In genomic region chr15:40952901-40953712, GRCh38 we compare ENCODE assay signal across 1 cellular context.
A peak's percentile ranks its signal among the peaks of the same experiment; 100 is the strongest.
TF ChIP-seq lines count a peak whose summit lies in the region.

Gene CHAC1, plus strand, starts transcription at chr15:40953471. Its CDS starts 113 bp downstream, at chr15:40953584.

TF ChIP-seq in K562, 482 proteins besides CTCF, POLR2A, EP300 and RAD21 (continued from another document and continues in another):
- TF ChIP-seq ZNF740 (CRISPR knock-in tag; IDR thresholded peaks at IDR 0.05) (no peak), ZNF740 (tag; IDR thresholded peaks at IDR 0.05) (peak in 1 of 2 experiments; percentile 19; a peak in 1 of 4 replicates), ID3 (CRISPR knock-in tag; IDR thresholded peaks at IDR 0.05) (no peak), ID3 (tag; IDR thresholded peaks at IDR 0.05) (no peak), BRF1 (IDR thresholded peaks at IDR 0.05; ENCODE audit: borderline replicate concordance, extremely low read depth, insufficient read length) (no peak), NONO (IDR thresholded peaks at IDR 0.05; ENCODE audit: low read depth in 2 of 2, low read length in 1 of 2) (peak in 1 of 2 experiments; percentile 78; a peak in 1 of 4 replicates), PBX2 (CRISPR knock-in tag; IDR thresholded peaks at IDR 0.05; ENCODE audit: low read depth) (no peak), PBX2 (tag; conservative IDR thresholded peaks at IDR 0.05; ENCODE audit: low read depth) (no peak), IRF2 (CRISPR knock-in tag; IDR thresholded peaks at IDR 0.05) (no peak), MBD2 (IDR thresholded peaks at IDR 0.05; ENCODE audit: borderline replicate concordance, low read depth) (no peak; the same call in 1 of the 2 replicates), EP400 (IDR thresholded peaks at IDR 0.05) (peak; percentile 95), ZNF79 (CRISPR knock-in tag; IDR thresholded peaks at IDR 0.05; ENCODE audit: low read depth) (no peak), USF2 (CRISPR knock-in tag; IDR thresholded peaks at IDR 0.05) (no peak), CREB1 (IDR thresholded peaks at IDR 0.05) (no peak), CREB1 (CRISPR knock-in tag; IDR thresholded peaks at IDR 0.05) (peak; percentile 10; the same call in 1 of the 2 replicates), CLOCK (CRISPR knock-in tag; IDR thresholded peaks at IDR 0.05; ENCODE audit: borderline replicate concordance) (no peak), ZNF444 (CRISPR knock-in tag; IDR thresholded peaks at IDR 0.05) (no peak), ZNF589 (CRISPR knock-in tag; IDR thresholded peaks at IDR 0.05; ENCODE audit: low read depth) (no peak), ELF1 (tag; IDR thresholded peaks at IDR 0.05) (no peak), ZNF561 (CRISPR knock-in tag; conservative IDR thresholded peaks at IDR 0.05) (no peak), ZBTB9 (CRISPR knock-in tag; IDR thresholded peaks at IDR 0.05) (no peak), MLLT1 (IDR thresholded peaks at IDR 0.05) (peak in 1 of 2 experiments; percentile 77; a peak in 1 of 4 replicates), ZNF41 (CRISPR knock-in tag; conservative IDR thresholded peaks at IDR 0.05) (no peak), STAT5A (IDR thresholded peaks at IDR 0.05; ENCODE audit: borderline replicate concordance, low read length) (no peak), ZBTB17 (CRISPR knock-in tag; IDR thresholded peaks at IDR 0.05) (no peak), ZNF696 (CRISPR knock-in tag; conservative IDR thresholded peaks at IDR 0.05) (no peak), SMAD1 (IDR thresholded peaks at IDR 0.05; ENCODE audit: low read depth, low read length, partially characterized antibody) (peak; percentile 57), PRPF4 (IDR thresholded peaks at IDR 0.05; ENCODE audit: insufficient read depth, low read depth, low read length, poor library complexity, severe bottlenecking) (peak; percentile 91), MYBL2 (IDR thresholded peaks at IDR 0.05; ENCODE audit: low read depth) (no peak), MYBL2 (CRISPR knock-in tag; IDR thresholded peaks at IDR 0.05; ENCODE audit: borderline replicate concordance) (no peak), FOSL1 (tag; conservative IDR thresholded peaks at IDR 0.05) (0 out of 2 replicates have a peak, but pooled peaks have one; percentile 17), TSC22D4 (tag; IDR thresholded peaks at IDR 0.05) (no peak), RFX1 (IDR thresholded peaks at IDR 0.05) (no peak), DEAF1 (CRISPR knock-in tag; IDR thresholded peaks at IDR 0.05) (no peak), IRF9 (tag; IDR thresholded peaks at IDR 0.05) (no peak), MBD1 (CRISPR knock-in tag; IDR thresholded peaks at IDR 0.05) (no peak), SIRT6 (IDR thresholded peaks at IDR 0.05; ENCODE audit: low read depth, low read length) (no peak), ZNF764 (CRISPR knock-in tag; IDR thresholded peaks at IDR 0.05; ENCODE audit: low read depth) (no peak), RB1 (IDR thresholded peaks at IDR 0.05; ENCODE audit: low read depth) (0 out of 2 replicates have a peak, but pooled peaks have one; percentile 42), ZNF785 (CRISPR knock-in tag; IDR thresholded peaks at IDR 0.05) (no peak), NUFIP1 (IDR thresholded peaks at IDR 0.05; ENCODE audit: partially characterized antibody) (no peak), KLF13 (tag; IDR thresholded peaks at IDR 0.05; ENCODE audit: borderline replicate concordance, low read depth) (peak; percentile 63; the same call in 1 of the 2 replicates), TAF7 (tag; IDR thresholded peaks at IDR 0.05) (no peak), ZBTB5 (IDR thresholded peaks at IDR 0.05) (peak; percentile 96)
